ENCODE assay signal across 22 cellular contexts in the genomic region with DNA sequence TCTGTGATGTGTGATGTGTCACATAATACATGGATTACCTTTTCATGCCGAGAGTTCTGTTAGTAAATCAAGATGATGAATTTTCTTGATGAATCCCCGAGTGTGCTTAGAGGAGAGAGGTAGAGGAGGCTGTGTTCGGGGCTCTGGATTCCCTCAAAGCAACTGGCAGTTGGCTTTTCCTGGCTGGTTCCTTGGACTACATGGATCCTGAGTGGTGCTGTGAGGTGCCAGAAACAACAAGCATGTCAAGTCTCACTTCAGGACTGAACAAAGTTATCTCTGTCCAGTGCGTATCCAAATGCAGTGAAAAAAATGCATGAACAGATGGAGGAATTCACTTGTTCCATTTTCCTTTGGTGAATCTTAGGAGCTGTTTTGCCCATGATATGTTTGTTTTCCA.
"Had no signal": no experiment of that assay in that cellular context is flagged by ENCODE, and none has a peak within 500 bp of the region (broad histone marks: within the 10 kb centered on the region; RNA-seq: fewer than 3 reads in every experiment).

No MANE protein-coding gene starts in this region.

- DNase-seq: cerebellar nuclear complex; effector memory CD8-positive, alpha-beta T cell; esophagus squamous epithelium; foreskin keratinocyte; hippocampal formation; kidney glomerular epithelial cell; lower lobe of right lung; midbrain; occipital lobe; pancreas; right lobe of liver; spleen; stimulated activated CD4-positive, alpha-beta T cell treated with anti-CD3 and anti-CD28 coated beads, Interleukin-15, amount 100 ng/mL, for 24 hours; stimulated activated CD4-positive, alpha-beta T cell treated with anti-CD3 and anti-CD28 coated beads, Interleukin-1b, Interleukin-23, amount 100 ng/mL, for 48 hours; stimulated activated CD4-positive, alpha-beta T cell treated with anti-CD3 and anti-CD28 coated beads, Interleukin-4, amount 100 ng/mL, for 24 hours; tibial artery; upper lobe of left lung had no signal

- H3K27ac ChIP-seq: epithelial cell of prostate, esophagus squamous epithelium, foreskin keratinocyte, lower lobe of right lung, pancreas, right lobe of liver, spleen, tibial artery, upper lobe of left lung had no signal

- H3K36me3 ChIP-seq: esophagus squamous epithelium, lower lobe of right lung, pancreas, right lobe of liver, spleen, upper lobe of left lung had no signal

- H3K4me1 ChIP-seq: esophagus squamous epithelium, foreskin keratinocyte, lower lobe of right lung, pancreas, right lobe of liver, spleen, upper lobe of left lung had no signal

- H3K27me3 ChIP-seq: esophagus squamous epithelium, foreskin keratinocyte, pancreas, right lobe of liver, spleen, tibial artery, upper lobe of left lung had no signal

- H3K9me3 ChIP-seq: pancreas had no signal

- ATAC-seq: effector memory CD8-positive, alpha-beta T cell; foreskin keratinocyte; left lobe of liver; lower lobe of right lung; natural killer cell treated with Interleukin-12 subunit alpha and Interleukin-12 subunit beta and Interleukin-15 and Interleukin-18, amount 100 ng/mL, for 72 hours; pancreas; right lobe of liver; stimulated activated memory B cell treated with anti-CD40 and anti-IgM and Interleukin-4, amounts not matched to agents 10 μg/mL and 1 μg/mL and 100 μg/mL, for 72 hours had no signal

- FAIRE-seq: colon, pancreas had no signal

- H3K4me3 ChIP-seq: esophagus squamous epithelium, lower lobe of right lung, pancreas, right lobe of liver, spleen, tibial artery, upper lobe of left lung had no signal
